31 cellular contexts compared by ENCODE assay signal in the genomic region with DNA sequence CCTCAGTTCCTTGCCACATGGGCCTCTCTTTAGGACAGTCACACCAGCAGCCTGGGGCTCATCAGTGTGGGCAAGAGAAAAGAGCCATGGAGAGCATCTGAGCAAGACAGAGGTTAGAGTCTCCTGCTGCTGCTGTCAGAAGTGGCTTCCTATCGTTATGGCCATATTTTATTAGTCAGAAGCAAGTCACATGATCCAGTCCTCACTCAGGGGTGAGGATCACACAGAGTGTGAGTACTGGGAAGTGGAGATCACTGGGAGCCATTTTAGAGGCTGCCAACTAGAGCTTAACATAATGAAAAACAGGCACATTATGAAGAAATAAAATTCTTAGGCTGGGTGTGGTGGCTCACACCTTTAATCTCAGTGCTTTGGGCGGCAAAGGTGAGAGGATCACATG.
"Had no signal": no experiment of that assay in that cellular context is flagged by ENCODE, and none has a peak within 500 bp of the region (broad histone marks: within the 10 kb centered on the region; RNA-seq: fewer than 3 reads in every experiment).

No MANE protein-coding gene starts in this region.

- DNase-seq: activated B cell treated with CpG ODN at 0.5 μM for 24 hours; activated CD4-positive, alpha-beta memory T cell treated with anti-CD3 and anti-CD28 coated beads, Interleukin-2, amount 10 ng/mL, durations not matched to agents 7 days and 5 days; activated CD4-positive, alpha-beta T cell treated with anti-CD3 and anti-CD28 coated beads for 1 hour; activated CD4-positive, alpha-beta T cell treated with anti-CD3 and anti-CD28 coated beads for 48 hours; activated CD8-positive, alpha-beta memory T cell treated with anti-CD3 and anti-CD28 coated beads for 24 hours; activated CD8-positive, alpha-beta memory T cell treated with anti-CD3 and anti-CD28 coated beads, Interleukin-2, amount 10 ng/mL, durations not matched to agents 7 days and 5 days; activated CD8-positive, alpha-beta memory T cell treated with anti-CD3 and anti-CD28 coated beads, Interleukin-2, amount 50 U/mL, for 48 hours; activated effector memory CD4-positive, alpha-beta T cell treated with Interleukin-2 at 50 U/mL for 16 hours; activated naive CD4-positive, alpha-beta T cell treated with anti-CD3 and anti-CD28 coated beads, Interleukin-2, amount 10 ng/mL, durations not matched to agents 7 days and 5 days; activated naive CD8-positive, alpha-beta T cell treated with anti-CD3 and anti-CD28 coated beads, Interleukin-2, amount 50 U/mL, for 24 hours; activated T-cell treated with anti-CD3 and anti-CD28 coated beads, Interleukin-2, amount 50 U/mL, for 48 hours; anterior cingulate cortex; brain microvascular endothelial cell; central memory CD4-positive, alpha-beta T cell; NCI-H1105; NCI-H1417 treated with DMSO at 0.1 percent for 48 hours; NCI-H1694; NCI-H1930; NCI-H2081 treated with DMSO at 0.1 percent for 48 hours; NCI-H510A treated with DMSO at 0.1 percent for 48 hours; NCI-H526 treated with DMSO at 0.1 percent for 48 hours; NCI-H774; RPMI8226; SW 1271; T-helper 1 cell; T-helper 2 cell; T-helper 9 cell had no signal

- H3K27ac ChIP-seq: brain microvascular endothelial cell, VCaP had no signal

- H3K4me3 Mint-ChIP-seq: activated B cell treated with CpG ODN at 0.5 μM for 24 hours; activated CD4-positive, alpha-beta memory T cell treated with anti-CD3 and anti-CD28 coated beads, Interleukin-2, amount 10 ng/mL, durations not matched to agents 7 days and 5 days; activated CD8-positive, alpha-beta memory T cell treated with anti-CD3 and anti-CD28 coated beads, Interleukin-2, amount 10 ng/mL, durations not matched to agents 7 days and 5 days; activated naive CD4-positive, alpha-beta T cell treated with anti-CD3 and anti-CD28 coated beads, Interleukin-2, amount 10 ng/mL, durations not matched to agents 7 days and 5 days; activated naive CD8-positive, alpha-beta T cell; activated naive CD8-positive, alpha-beta T cell treated with anti-CD3 and anti-CD28 coated beads, Interleukin-2, amount 50 U/mL, for 24 hours had no signal

- H3K36me3 Mint-ChIP-seq: activated CD8-positive, alpha-beta memory T cell treated with anti-CD3 and anti-CD28 coated beads, Interleukin-2, amount 10 ng/mL, durations not matched to agents 7 days and 5 days; activated naive CD4-positive, alpha-beta T cell treated with anti-CD3 and anti-CD28 coated beads, Interleukin-2, amount 10 ng/mL, durations not matched to agents 7 days and 5 days; activated naive CD8-positive, alpha-beta T cell had no signal

- ATAC-seq: activated CD8-positive, alpha-beta memory T cell treated with anti-CD3 and anti-CD28 coated beads, Interleukin-2, amount 10 ng/mL, durations not matched to agents 7 days and 5 days; activated naive CD8-positive, alpha-beta T cell treated with anti-CD3 and anti-CD28 coated beads, Interleukin-2, amount 50 U/mL, for 24 hours; Panc1; Right ventricle myocardium inferior had no signal

- H3K27me3 ChIP-seq: brain microvascular endothelial cell had no signal

- H3K4me1 Mint-ChIP-seq: activated B cell treated with CpG ODN at 0.5 μM for 24 hours; activated CD4-positive, alpha-beta memory T cell treated with anti-CD3 and anti-CD28 coated beads, Interleukin-2, amount 10 ng/mL, durations not matched to agents 7 days and 5 days; activated CD8-positive, alpha-beta memory T cell treated with anti-CD3 and anti-CD28 coated beads, Interleukin-2, amount 10 ng/mL, durations not matched to agents 7 days and 5 days; activated naive CD4-positive, alpha-beta T cell treated with anti-CD3 and anti-CD28 coated beads, Interleukin-2, amount 10 ng/mL, durations not matched to agents 7 days and 5 days; activated naive CD8-positive, alpha-beta T cell treated with anti-CD3 and anti-CD28 coated beads, Interleukin-2, amount 50 U/mL, for 24 hours had no signal

- H3K9me3 Mint-ChIP-seq: activated B cell treated with CpG ODN at 0.5 μM for 24 hours; activated CD4-positive, alpha-beta memory T cell treated with anti-CD3 and anti-CD28 coated beads, Interleukin-2, amount 10 ng/mL, durations not matched to agents 7 days and 5 days; activated naive CD4-positive, alpha-beta T cell treated with anti-CD3 and anti-CD28 coated beads, Interleukin-2, amount 10 ng/mL, durations not matched to agents 7 days and 5 days; activated naive CD8-positive, alpha-beta T cell treated with anti-CD3 and anti-CD28 coated beads, Interleukin-2, amount 50 U/mL, for 24 hours had no signal

- H3K27ac Mint-ChIP-seq: activated B cell treated with CpG ODN at 0.5 μM for 24 hours; activated CD4-positive, alpha-beta memory T cell treated with anti-CD3 and anti-CD28 coated beads, Interleukin-2, amount 10 ng/mL, durations not matched to agents 7 days and 5 days; activated CD8-positive, alpha-beta memory T cell treated with anti-CD3 and anti-CD28 coated beads, Interleukin-2, amount 10 ng/mL, durations not matched to agents 7 days and 5 days; activated naive CD4-positive, alpha-beta T cell treated with anti-CD3 and anti-CD28 coated beads, Interleukin-2, amount 10 ng/mL, durations not matched to agents 7 days and 5 days; activated naive CD8-positive, alpha-beta T cell; activated naive CD8-positive, alpha-beta T cell treated with anti-CD3 and anti-CD28 coated beads, Interleukin-2, amount 50 U/mL, for 24 hours had no signal

- H3K36me3 ChIP-seq: brain microvascular endothelial cell had no signal
